ENCODE assay signal across 1 cellular context in the genomic region with DNA sequence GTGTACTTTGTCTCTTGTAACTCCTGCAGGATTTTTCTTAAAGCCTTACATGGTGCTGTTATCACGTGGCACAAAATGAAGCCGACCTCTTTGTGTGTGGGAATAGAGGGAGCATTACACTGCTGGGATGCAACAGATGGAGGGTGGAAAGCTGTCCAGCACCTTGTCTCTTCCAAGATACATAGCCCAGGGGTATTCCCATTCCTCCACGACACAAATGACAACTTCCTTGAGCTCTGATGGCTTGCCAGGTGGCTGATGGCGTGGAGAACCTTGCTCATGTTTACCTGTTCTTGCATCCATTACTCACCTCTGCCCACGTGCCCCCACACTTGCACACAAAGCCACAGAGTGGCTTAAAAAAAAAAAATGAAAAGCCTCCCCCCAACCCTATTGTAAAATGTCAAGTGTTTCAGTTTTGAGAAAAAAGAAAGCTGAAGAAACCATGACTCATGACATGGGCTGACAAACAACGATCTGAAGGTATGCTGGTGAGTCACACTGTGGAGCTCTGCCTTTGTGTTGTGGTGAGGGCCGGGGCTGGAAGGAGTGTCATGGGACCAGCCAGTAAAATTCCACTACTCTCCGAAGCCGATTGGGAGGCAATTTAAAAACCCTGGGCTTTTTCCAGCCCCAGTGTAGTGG.
A peak's percentile ranks its signal among the peaks of the same experiment; 100 is the strongest.
TF ChIP-seq lines count a peak whose summit lies in the region.

No MANE protein-coding gene starts in this region.

TF ChIP-seq in SK-N-SH, 30 proteins besides CTCF, POLR2A, EP300 and RAD21 (continued from another document):
- TF ChIP-seq, protein P1, sequence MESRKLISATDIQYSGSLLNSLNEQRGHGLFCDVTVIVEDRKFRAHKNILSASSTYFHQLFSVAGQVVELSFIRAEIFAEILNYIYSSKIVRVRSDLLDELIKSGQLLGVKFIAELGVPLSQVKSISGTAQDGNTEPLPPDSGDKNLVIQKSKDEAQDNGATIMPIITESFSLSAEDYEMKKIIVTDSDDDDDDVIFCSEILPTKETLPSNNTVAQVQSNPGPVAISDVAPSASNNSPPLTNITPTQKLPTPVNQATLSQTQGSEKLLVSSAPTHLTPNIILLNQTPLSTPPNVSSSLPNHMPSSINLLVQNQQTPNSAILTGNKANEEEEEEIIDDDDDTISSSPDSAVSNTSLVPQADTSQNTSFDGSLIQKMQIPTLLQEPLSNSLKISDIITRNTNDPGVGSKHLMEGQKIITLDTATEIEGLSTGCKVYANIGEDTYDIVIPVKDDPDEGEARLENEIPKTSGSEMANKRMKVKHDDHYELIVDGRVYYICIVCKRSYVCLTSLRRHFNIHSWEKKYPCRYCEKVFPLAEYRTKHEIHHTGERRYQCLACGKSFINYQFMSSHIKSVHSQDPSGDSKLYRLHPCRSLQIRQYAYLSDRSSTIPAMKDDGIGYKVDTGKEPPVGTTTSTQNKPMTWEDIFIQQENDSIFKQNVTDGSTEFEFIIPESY (IDR thresholded peaks at IDR 0.05; ENCODE audit: borderline replicate concordance, low read depth): no peak
- TF ChIP-seq FOSL2 (IDR thresholded peaks at IDR 0.05; ENCODE audit: borderline replicate concordance, low read depth): peak; percentile 98
- TF ChIP-seq GABPA (IDR thresholded peaks at IDR 0.05; ENCODE audit: low read depth): no peak
- TF ChIP-seq TAF1 (IDR thresholded peaks at IDR 0.05; ENCODE audit: borderline replicate concordance, low read depth, low read length): no peak
- peak; percentile 57 for TF ChIP-seq NFIC (IDR thresholded peaks at IDR 0.05; ENCODE audit: borderline replicate concordance)
- TF ChIP-seq, protein P2, sequence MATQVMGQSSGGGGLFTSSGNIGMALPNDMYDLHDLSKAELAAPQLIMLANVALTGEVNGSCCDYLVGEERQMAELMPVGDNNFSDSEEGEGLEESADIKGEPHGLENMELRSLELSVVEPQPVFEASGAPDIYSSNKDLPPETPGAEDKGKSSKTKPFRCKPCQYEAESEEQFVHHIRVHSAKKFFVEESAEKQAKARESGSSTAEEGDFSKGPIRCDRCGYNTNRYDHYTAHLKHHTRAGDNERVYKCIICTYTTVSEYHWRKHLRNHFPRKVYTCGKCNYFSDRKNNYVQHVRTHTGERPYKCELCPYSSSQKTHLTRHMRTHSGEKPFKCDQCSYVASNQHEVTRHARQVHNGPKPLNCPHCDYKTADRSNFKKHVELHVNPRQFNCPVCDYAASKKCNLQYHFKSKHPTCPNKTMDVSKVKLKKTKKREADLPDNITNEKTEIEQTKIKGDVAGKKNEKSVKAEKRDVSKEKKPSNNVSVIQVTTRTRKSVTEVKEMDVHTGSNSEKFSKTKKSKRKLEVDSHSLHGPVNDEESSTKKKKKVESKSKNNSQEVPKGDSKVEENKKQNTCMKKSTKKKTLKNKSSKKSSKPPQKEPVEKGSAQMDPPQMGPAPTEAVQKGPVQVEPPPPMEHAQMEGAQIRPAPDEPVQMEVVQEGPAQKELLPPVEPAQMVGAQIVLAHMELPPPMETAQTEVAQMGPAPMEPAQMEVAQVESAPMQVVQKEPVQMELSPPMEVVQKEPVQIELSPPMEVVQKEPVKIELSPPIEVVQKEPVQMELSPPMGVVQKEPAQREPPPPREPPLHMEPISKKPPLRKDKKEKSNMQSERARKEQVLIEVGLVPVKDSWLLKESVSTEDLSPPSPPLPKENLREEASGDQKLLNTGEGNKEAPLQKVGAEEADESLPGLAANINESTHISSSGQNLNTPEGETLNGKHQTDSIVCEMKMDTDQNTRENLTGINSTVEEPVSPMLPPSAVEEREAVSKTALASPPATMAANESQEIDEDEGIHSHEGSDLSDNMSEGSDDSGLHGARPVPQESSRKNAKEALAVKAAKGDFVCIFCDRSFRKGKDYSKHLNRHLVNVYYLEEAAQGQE (IDR thresholded peaks at IDR 0.05; ENCODE audit: low read depth, low read length): peak; percentile 40; the same call in 1 of the 2 replicates
- no peak for TF ChIP-seq FOXM1 (IDR thresholded peaks at IDR 0.05; ENCODE audit: low read depth)
- peak; percentile 80 for TF ChIP-seq TCF12 (IDR thresholded peaks at IDR 0.05)
- TF ChIP-seq SIN3A (IDR thresholded peaks at IDR 0.05; ENCODE audit: borderline replicate concordance, low read depth, low read length): peak; percentile 74; the same call in 1 of the 2 replicates
- TF ChIP-seq, protein P3, sequence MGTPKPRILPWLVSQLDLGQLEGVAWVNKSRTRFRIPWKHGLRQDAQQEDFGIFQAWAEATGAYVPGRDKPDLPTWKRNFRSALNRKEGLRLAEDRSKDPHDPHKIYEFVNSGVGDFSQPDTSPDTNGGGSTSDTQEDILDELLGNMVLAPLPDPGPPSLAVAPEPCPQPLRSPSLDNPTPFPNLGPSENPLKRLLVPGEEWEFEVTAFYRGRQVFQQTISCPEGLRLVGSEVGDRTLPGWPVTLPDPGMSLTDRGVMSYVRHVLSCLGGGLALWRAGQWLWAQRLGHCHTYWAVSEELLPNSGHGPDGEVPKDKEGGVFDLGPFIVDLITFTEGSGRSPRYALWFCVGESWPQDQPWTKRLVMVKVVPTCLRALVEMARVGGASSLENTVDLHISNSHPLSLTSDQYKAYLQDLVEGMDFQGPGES (IDR thresholded peaks at IDR 0.05; ENCODE audit: low read depth, low read length): no peak
- no peak for TF ChIP-seq MEF2A (IDR thresholded peaks at IDR 0.05; ENCODE audit: borderline replicate concordance, low read depth)
- no peak for TF ChIP-seq NRF1 (IDR thresholded peaks at IDR 0.05; ENCODE audit: low read depth, low read length)
- TF ChIP-seq POLR2AphosphoS5 (IDR thresholded peaks at IDR 0.05; ENCODE audit: low read depth, low read length): peak; percentile 45; the same call in 1 of the 2 replicates
- TF ChIP-seq JUND (IDR thresholded peaks at IDR 0.05): peak; percentile 97
- no peak for TF ChIP-seq RFX5 (IDR thresholded peaks at IDR 0.05; ENCODE audit: low read length)
- no peak for TF ChIP-seq SMC3 (IDR thresholded peaks at IDR 0.05; ENCODE audit: low read depth, low read length)
- TF ChIP-seq, protein P4, sequence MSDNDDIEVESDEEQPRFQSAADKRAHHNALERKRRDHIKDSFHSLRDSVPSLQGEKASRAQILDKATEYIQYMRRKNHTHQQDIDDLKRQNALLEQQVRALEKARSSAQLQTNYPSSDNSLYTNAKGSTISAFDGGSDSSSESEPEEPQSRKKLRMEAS (IDR thresholded peaks at IDR 0.05; ENCODE audit: low read depth): peak; percentile 44; the same call in 1 of the 2 replicates
- TF ChIP-seq RCOR1 (IDR thresholded peaks at IDR 0.05; ENCODE audit: low read length): no peak
- TF ChIP-seq ELF1 (IDR thresholded peaks at IDR 0.05): no peak
- TF ChIP-seq MXI1 (IDR thresholded peaks at IDR 0.05; ENCODE audit: low read depth, low read length): peak; percentile 27; the same call in 1 of the 2 replicates
- no peak; the same call in 1 of the 2 replicates for TF ChIP-seq RXRA (IDR thresholded peaks at IDR 0.05; ENCODE audit: borderline replicate concordance, low read depth)
- no peak for TF ChIP-seq GATA2 (CRISPR knock-in tag; IDR thresholded peaks at IDR 0.05)
